Comparison of ENCODE assay signal across 29 cellular contexts in the genomic region with DNA sequence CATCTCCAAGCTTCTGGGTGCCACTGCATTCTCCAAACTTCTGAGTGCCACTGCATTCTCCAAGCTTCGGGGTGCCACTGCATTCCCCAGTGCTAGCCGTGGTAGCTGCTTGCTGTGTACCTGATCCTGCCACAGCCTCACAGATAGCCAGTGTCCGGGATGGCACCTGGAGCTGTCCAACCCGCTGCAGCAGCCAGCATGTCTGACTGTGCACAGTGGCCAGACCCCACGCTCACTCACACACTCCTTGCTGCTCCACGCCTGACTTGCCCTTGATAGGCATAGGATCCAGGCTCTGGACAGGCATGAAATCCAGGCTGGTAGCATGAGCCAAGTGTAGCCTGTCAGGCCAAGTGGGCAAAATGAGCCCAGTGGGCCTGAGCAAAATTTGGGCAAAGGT.
"Had no signal": no experiment of that assay in that cellular context is flagged by ENCODE, and none has a peak within 500 bp of the region (broad histone marks: within the 10 kb centered on the region; RNA-seq: fewer than 3 reads in every experiment).

No MANE protein-coding gene starts in this region.

- H3K4me3 ChIP-seq: adrenal gland, body of pancreas, colonic mucosa, dorsolateral prefrontal cortex, gastrocnemius medialis, neural progenitor cell, thoracic aorta, uterus had no signal

- H3K36me3 ChIP-seq: adrenal gland, colonic mucosa, gastrocnemius medialis, neural progenitor cell, thoracic aorta, uterus had no signal

- FAIRE-seq: islet of Langerhans had no signal

- DNase-seq: activated CD4-positive, alpha-beta T cell treated with anti-CD3 and anti-CD28 coated beads for 48 hours; activated CD4-positive, alpha-beta T cell treated with anti-CD3 and anti-CD28 coated beads, Interleukin-2, amount 50 U/mL, for 48 hours; activated CD8-positive, alpha-beta memory T cell treated with anti-CD3 and anti-CD28 coated beads for 24 hours; activated effector memory CD4-positive, alpha-beta T cell treated with Interleukin-2 at 50 U/mL for 16 hours; activated naive CD4-positive, alpha-beta T cell treated with anti-CD3 and anti-CD28 coated beads for 36 hours; activated naive CD8-positive, alpha-beta T cell treated with anti-CD3 and anti-CD28 coated beads for 36 hours; adrenal gland; colonic mucosa; dorsolateral prefrontal cortex; effector memory CD4-positive, alpha-beta T cell; erythroblast; gastrocnemius medialis; glutamatergic neuron; left cardiac atrium; left ventricle myocardium superior; mammary epithelial cell; midbrain; naive thymus-derived CD8-positive, alpha-beta T cell; stimulated activated CD4-positive, alpha-beta T cell treated with anti-CD3 and anti-CD28 coated beads, Interleukin-2, amount 100 ng/mL, for 48 hours; stimulated activated naive CD8-positive, alpha-beta T cell treated with anti-CD3 and anti-CD28 coated beads, Interleukin-15, Interleukin-2, amounts not matched to agents 100 U/mL and 50 U/mL, for 24 hours; T-helper 1 cell; trophoblast cell; uterus had no signal

- H3K4me1 ChIP-seq: adrenal gland, body of pancreas, colonic mucosa, gastrocnemius medialis, neural progenitor cell, uterus had no signal

- H3K36me3 Mint-ChIP-seq: activated naive CD8-positive, alpha-beta T cell treated with anti-CD3 and anti-CD28 coated beads for 36 hours; naive thymus-derived CD8-positive, alpha-beta T cell; neural progenitor cell had no signal

- H3K9ac ChIP-seq: neural progenitor cell had no signal

- H3K4me3 Mint-ChIP-seq: activated naive CD4-positive, alpha-beta T cell treated with anti-CD3 and anti-CD28 coated beads for 36 hours; activated naive CD8-positive, alpha-beta T cell treated with anti-CD3 and anti-CD28 coated beads for 36 hours; naive thymus-derived CD8-positive, alpha-beta T cell; neural progenitor cell; T-helper 2 cell treated with Interferon-gamma antibody and Interleukin-4, amounts not matched to agents 5 μg/mL and 100 μg/mL, for 36 hours had no signal

- H3K27me3 Mint-ChIP-seq: activated naive CD8-positive, alpha-beta T cell treated with anti-CD3 and anti-CD28 coated beads for 36 hours; naive thymus-derived CD8-positive, alpha-beta T cell had no signal

- H3K9me3 ChIP-seq: adrenal gland, colonic mucosa, gastrocnemius medialis, thoracic aorta, uterus had no signal

- H3K27ac Mint-ChIP-seq: activated naive CD4-positive, alpha-beta T cell treated with anti-CD3 and anti-CD28 coated beads for 36 hours; activated naive CD8-positive, alpha-beta T cell treated with anti-CD3 and anti-CD28 coated beads for 36 hours; naive thymus-derived CD8-positive, alpha-beta T cell; neural progenitor cell; T-helper 2 cell treated with Interferon-gamma antibody and Interleukin-4, amounts not matched to agents 5 μg/mL and 100 μg/mL, for 36 hours had no signal

- H3K27ac ChIP-seq: adrenal gland, body of pancreas, colonic mucosa, dorsolateral prefrontal cortex, gastrocnemius medialis, neural progenitor cell, thoracic aorta, uterus had no signal

- H3K27me3 ChIP-seq: adrenal gland, body of pancreas, colonic mucosa, dorsolateral prefrontal cortex, gastrocnemius medialis, neural progenitor cell, uterus had no signal

- ATAC-seq: body of pancreas; gastrocnemius medialis; left cardiac atrium; left ventricle myocardium superior; naive thymus-derived CD8-positive, alpha-beta T cell; right cardiac atrium; stimulated activated naive CD8-positive, alpha-beta T cell treated with anti-CD3 and anti-CD28 coated beads, Interleukin-15, Interleukin-2, amounts not matched to agents 100 U/mL and 50 U/mL, for 24 hours had no signal

- H3K4me1 Mint-ChIP-seq: activated naive CD8-positive, alpha-beta T cell treated with anti-CD3 and anti-CD28 coated beads for 36 hours; naive thymus-derived CD8-positive, alpha-beta T cell had no signal
